Comparison of ENCODE assay signal across 8 cellular contexts in the genomic region with DNA sequence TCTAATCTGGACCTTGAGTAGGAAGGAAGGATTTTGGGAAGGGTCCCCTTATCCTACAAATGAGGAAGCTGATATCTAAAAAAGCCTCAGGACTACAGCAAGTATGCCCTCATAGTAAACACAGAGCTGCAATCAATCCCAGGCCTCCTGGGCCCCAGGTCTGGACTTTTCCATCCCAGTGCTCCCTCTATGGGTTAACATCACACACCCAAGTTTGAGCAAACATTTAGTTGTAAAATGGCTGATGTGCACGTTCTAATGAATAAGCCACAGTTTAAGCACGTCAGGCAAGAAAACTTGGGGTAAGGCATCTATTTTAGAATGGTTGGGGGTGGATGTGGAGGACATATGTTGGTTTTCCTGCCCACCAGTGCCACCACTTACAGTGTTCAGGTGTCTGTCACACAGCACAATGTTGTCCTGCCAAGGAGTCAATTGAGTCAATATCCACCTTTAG.
DNase-seq lines count a peak whose midpoint lies in the region; ATAC-seq and TF ChIP-seq lines count a peak whose summit lies in the region.

No MANE protein-coding gene starts in this region.

- ATAC-seq in GM19397 (IDR thresholded peaks at IDR 0.05; ENCODE audit: unreplicated experiment) (peak; percentile 21), HG03342 (IDR thresholded peaks at IDR 0.05; ENCODE audit: unreplicated experiment) (peak; percentile 30), RWPE2 (ENCODE audit: low read depth) (peak; percentile 79), HG03457 (IDR thresholded peaks at IDR 0.05; ENCODE audit: unreplicated experiment) (no peak)
- no peak for ATAC-seq in activated CD4-positive, CD25-positive, alpha-beta regulatory T cell treated with anti-CD3 and anti-CD28 coated beads, Interleukin-2, amount 50 U/mL, for 24 hours

- H3K27ac ChIP-seq in RWPE2 (ENCODE audit: poor library complexity, severe bottlenecking) = no peak overlapping the region

- no peak overlapping the region for H3K4me3 ChIP-seq in RWPE2 (ENCODE audit: severe bottlenecking)

- no peaks in the 10 kb centered on the region for H3K4me1 ChIP-seq in RWPE2 (ENCODE audit: insufficient read depth, poor library complexity, severe bottlenecking)

- H3K27me3 ChIP-seq in RWPE2 (ENCODE audit: insufficient read depth, poor library complexity, severe bottlenecking) = no peaks in the 10 kb centered on the region

- TF ChIP-seq CTCF in RWPE2 (IDR thresholded peaks at IDR 0.05; ENCODE audit: poor library complexity, severe bottlenecking) = peak; percentile 38

- DNase-seq in COLO668 (lab: John Stamatoyannopoulos, UW; ENCODE audit: unreplicated experiment) (peak; percentile 26), RWPE2 (ENCODE audit: low spot score) (no peak), iPS-NIHi11 (ENCODE audit: low spot score) (peak; percentile 68), NCI-H2029 treated with DMSO at 0.1 percent for 48 hours (lab: John Stamatoyannopoulos, UW) (no peak)

- no peaks in the 10 kb centered on the region for H3K36me3 ChIP-seq in RWPE2 (ENCODE audit: low read depth)

- no peaks in the 10 kb centered on the region for H3K9me3 ChIP-seq in RWPE2 (ENCODE audit: severe bottlenecking)

Comparison
In these comparisons a context has a peak if more than half of its experiments do, and no peak if none do; other contexts are left out.
1. DNase-seq: peak in COLO668 (single experiment) and iPS-NIHi11 (single experiment); none in RWPE2 (single experiment) and NCI-H2029 treated with DMSO at 0.1 percent for 48 hours (single experiment).
2. ATAC-seq: peak in GM19397 (single experiment), HG03342 (single experiment) and RWPE2 (single experiment); none in HG03457 (single experiment) and activated CD4-positive, CD25-positive, alpha-beta regulatory T cell treated with anti-CD3 and anti-CD28 coated beads, Interleukin-2, amount 50 U/mL, for 24 hours (0 of 2).